ENCODE assay signal across 2 cellular contexts in genomic region chr4:80171251-80171650, GRCh38.
TF ChIP-seq lines count a peak whose summit lies in the region.

No MANE protein-coding gene starts in this region.

TF ChIP-seq in IMR-90, 13 proteins besides CTCF, POLR2A, EP300 and RAD21 (continued from another document):
- no peak for TF ChIP-seq RCOR1 (IDR thresholded peaks at IDR 0.05; ENCODE audit: insufficient replicate concordance, low read length)
- no peak for TF ChIP-seq CEBPB (IDR thresholded peaks at IDR 0.05; ENCODE audit: low read depth, low read length)
- no peak for TF ChIP-seq NFE2L2 (IDR thresholded peaks at IDR 0.05; ENCODE audit: low read depth, low read length)
- TF ChIP-seq SMC3 (IDR thresholded peaks at IDR 0.05; ENCODE audit: low read depth, low read length) = no peak
- TF ChIP-seq FOS (IDR thresholded peaks at IDR 0.05; ENCODE audit: low read depth, low read length) = no peak
- no peak for TF ChIP-seq RFX5 (IDR thresholded peaks at IDR 0.05; ENCODE audit: low read depth, low read length)

TF ChIP-seq in SK-N-SH treated with all-trans-retinoic acid at 6 μM for 48 hours, 23 proteins besides CTCF, POLR2A, EP300 and RAD21 (continued from another document):
- TF ChIP-seq POU6F1 (CRISPR knock-in tag; IDR thresholded peaks at IDR 0.05; ENCODE audit: borderline replicate concordance, low read depth) (no peak), TSHZ2 (CRISPR knock-in tag; IDR thresholded peaks at IDR 0.05) (no peak), OSR1 (CRISPR knock-in tag; IDR thresholded peaks at IDR 0.05) (no peak), PPARA (CRISPR knock-in tag; IDR thresholded peaks at IDR 0.05; ENCODE audit: borderline replicate concordance) (no peak), ZFP30 (CRISPR knock-in tag; IDR thresholded peaks at IDR 0.05) (no peak), CSDC2 (CRISPR knock-in tag; IDR thresholded peaks at IDR 0.05) (no peak), TCF4 (CRISPR knock-in tag; IDR thresholded peaks at IDR 0.05; ENCODE audit: borderline replicate concordance) (no peak), ZNF565 (CRISPR knock-in tag; conservative IDR thresholded peaks at IDR 0.05; ENCODE audit: low read depth) (no peak), ISL1 (CRISPR knock-in tag; IDR thresholded peaks at IDR 0.05) (no peak), ESRRG (CRISPR knock-in tag; IDR thresholded peaks at IDR 0.05) (no peak)
